1 cellular context compared by ENCODE assay signal in genomic region chr9:137590469-137591383, GRCh38.
TF ChIP-seq lines count a peak whose summit lies in the region.

Gene ZMYND19, minus strand, starts transcription at chr9:137590512. Its CDS starts 249 bp downstream, at chr9:137590263.

TF ChIP-seq in HEK293, 187 proteins besides CTCF, POLR2A, EP300 and RAD21 (continued from another document and continues in another):
- TF ChIP-seq OSR2 (tag by site-specific recombination; IDR thresholded peaks at IDR 0.05) (no peak), ZNF391 (tag by site-specific recombination; IDR thresholded peaks at IDR 0.05; ENCODE audit: borderline replicate concordance, low read depth) (no peak), ZNF701 (tag by site-specific recombination; IDR thresholded peaks at IDR 0.05) (no peak), ZNF24 (tag by site-specific recombination; IDR thresholded peaks at IDR 0.05) (peak; percentile 40; the same call in 1 of the 2 replicates), ZNF514 (tag by site-specific recombination; IDR thresholded peaks at IDR 0.05) (no peak), ZNF623 (tag by site-specific recombination; IDR thresholded peaks at IDR 0.05) (no peak), ZNF341 (tag by site-specific recombination; IDR thresholded peaks at IDR 0.05; ENCODE audit: low read depth) (no peak; the same call in 1 of the 2 replicates), KLF1 (tag by site-specific recombination; IDR thresholded peaks at IDR 0.05) (peak; percentile 22; the same call in 1 of the 2 replicates), ZNF223 (tag by site-specific recombination; IDR thresholded peaks at IDR 0.05) (no peak), ZNF274 (IDR thresholded peaks at IDR 0.05; ENCODE audit: low read length) (no peak), ZNF274 (tag by site-specific recombination; IDR thresholded peaks at IDR 0.05; ENCODE audit: borderline replicate concordance) (no peak), ZNF350 (tag by site-specific recombination; IDR thresholded peaks at IDR 0.05) (no peak), BCL11B (tag by site-specific recombination; IDR thresholded peaks at IDR 0.05; ENCODE audit: low read depth) (no peak), ZNF248 (tag by site-specific recombination; IDR thresholded peaks at IDR 0.05) (no peak), ZNF292 (tag by site-specific recombination; IDR thresholded peaks at IDR 0.05; ENCODE audit: borderline replicate concordance, low read depth) (no peak), ZNF140 (tag by site-specific recombination; IDR thresholded peaks at IDR 0.05) (no peak), ZNF148 (tag by site-specific recombination; IDR thresholded peaks at IDR 0.05; ENCODE audit: borderline replicate concordance) (no peak), AEBP2 (tag by site-specific recombination; IDR thresholded peaks at IDR 0.05; ENCODE audit: borderline replicate concordance) (no peak), MZF1 (tag by site-specific recombination; IDR thresholded peaks at IDR 0.05; ENCODE audit: borderline replicate concordance) (no peak), ZBTB20 (tag by site-specific recombination; IDR thresholded peaks at IDR 0.05) (peak; percentile 65; the same call in 1 of the 2 replicates), ZNF366 (tag by site-specific recombination; conservative IDR thresholded peaks at IDR 0.05) (no peak), ZNF362 (tag by site-specific recombination; IDR thresholded peaks at IDR 0.05) (0 out of 2 replicates have a peak, but pooled peaks have one; percentile 42), KLF9 (tag by site-specific recombination; IDR thresholded peaks at IDR 0.05; ENCODE audit: low read depth) (peak; percentile 65; the same call in 1 of the 2 replicates), SETDB1 (IDR thresholded peaks at IDR 0.05; ENCODE audit: insufficient read length, low read length) (no peak), EGR2 (tag by site-specific recombination; IDR thresholded peaks at IDR 0.05; ENCODE audit: low read depth) (peak; percentile 65), ZNF518A (tag by site-specific recombination; conservative IDR thresholded peaks at IDR 0.05; ENCODE audit: low read depth) (no peak), OVOL3 (tag by site-specific recombination; IDR thresholded peaks at IDR 0.05) (no peak), SCRT2 (tag by site-specific recombination; IDR thresholded peaks at IDR 0.05) (no peak), ZNF157 (tag by site-specific recombination; IDR thresholded peaks at IDR 0.05) (no peak), ZFP37 (tag by site-specific recombination; IDR thresholded peaks at IDR 0.05) (no peak), SALL2 (tag by site-specific recombination; IDR thresholded peaks at IDR 0.05; ENCODE audit: borderline replicate concordance) (no peak), ZNF600 (tag by site-specific recombination; IDR thresholded peaks at IDR 0.05) (peak; percentile 47; the same call in 1 of the 2 replicates), KLF7 (tag by site-specific recombination; IDR thresholded peaks at IDR 0.05; ENCODE audit: borderline replicate concordance) (no peak), ZNF266 (tag by site-specific recombination; IDR thresholded peaks at IDR 0.05; ENCODE audit: low read depth) (no peak), ZNF416 (tag by site-specific recombination; IDR thresholded peaks at IDR 0.05) (no peak), ZNF23 (tag by site-specific recombination; IDR thresholded peaks at IDR 0.05; ENCODE audit: borderline replicate concordance) (no peak), ELK4 (IDR thresholded peaks at IDR 0.05; ENCODE audit: borderline replicate concordance, low read depth, low read length) (no peak), ZNF777 (tag by site-specific recombination; IDR thresholded peaks at IDR 0.05; ENCODE audit: borderline replicate concordance) (no peak), TRIM28 (IDR thresholded peaks at IDR 0.05; ENCODE audit: borderline replicate concordance, low read length) (no peak), SP2 (tag by site-specific recombination; IDR thresholded peaks at IDR 0.05) (peak; percentile 68), GLI2 (tag by site-specific recombination; IDR thresholded peaks at IDR 0.05; ENCODE audit: borderline replicate concordance, low read depth) (no peak), ZNF747 (tag by site-specific recombination; IDR thresholded peaks at IDR 0.05) (no peak), HOXA7 (CRISPR knock-in tag; IDR thresholded peaks at IDR 0.05; ENCODE audit: borderline replicate concordance) (no peak), SP3 (tag by site-specific recombination; IDR thresholded peaks at IDR 0.05) (peak; percentile 74), ZNF114 (tag by site-specific recombination; IDR thresholded peaks at IDR 0.05) (no peak), ZNF558 (tag by site-specific recombination; IDR thresholded peaks at IDR 0.05) (no peak), ZNF530 (tag by site-specific recombination; IDR thresholded peaks at IDR 0.05; ENCODE audit: low read depth) (no peak), KLF16 (tag by site-specific recombination; IDR thresholded peaks at IDR 0.05) (peak; percentile 83; the same call in 1 of the 2 replicates), ZBTB11 (tag by site-specific recombination; conservative IDR thresholded peaks at IDR 0.05; ENCODE audit: low read depth) (0 out of 2 replicates have a peak, but pooled peaks have one; percentile 43), KLF17 (tag by site-specific recombination; IDR thresholded peaks at IDR 0.05) (peak; percentile 86; the same call in 1 of the 2 replicates), ZNF658 (tag by site-specific recombination; IDR thresholded peaks at IDR 0.05) (no peak), ZFP41 (tag by site-specific recombination; IDR thresholded peaks at IDR 0.05; ENCODE audit: borderline replicate concordance) (no peak)
